Comparison of ENCODE assay signal across 18 cellular contexts in the genomic region with DNA sequence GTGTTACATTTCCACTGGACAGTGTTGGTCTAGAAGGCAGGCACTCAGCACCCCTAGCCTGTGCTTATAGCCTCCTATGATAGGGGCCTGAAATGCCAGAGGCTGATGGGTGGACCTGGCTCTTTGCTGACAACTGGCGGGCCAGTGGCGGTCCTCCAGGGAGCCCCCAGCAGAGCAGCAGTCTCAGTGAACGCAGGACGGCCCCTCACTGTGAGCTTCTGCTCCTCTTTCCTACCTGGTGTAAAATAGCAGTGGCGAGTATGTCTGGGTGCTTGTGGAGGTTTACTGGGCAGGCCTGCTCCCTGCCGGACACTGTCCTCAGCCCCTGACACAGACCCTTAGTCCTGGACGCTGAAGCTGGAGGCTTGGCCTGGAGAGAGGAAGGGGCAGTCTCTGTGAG. TPM values are rescaled to one million over a fixed set of nuclear protein-coding genes. Genes with fewer than 3 reads are reported as not detected.
DNase-seq lines count a peak whose midpoint lies in the region; ATAC-seq and TF ChIP-seq lines count a peak whose summit lies in the region.
"Had no signal": no experiment of that assay in that cellular context is flagged by ENCODE, and none has a peak within 500 bp of the region (broad histone marks: within the 10 kb centered on the region; RNA-seq: fewer than 3 reads in every experiment).

No MANE protein-coding gene starts in this region.

- peak overlapping the region; percentile 66 for H3K27ac Mint-ChIP-seq in glutamatergic neuron (ENCODE audit: unreplicated experiment)
- H3K27ac Mint-ChIP-seq in stimulated activated effector memory CD8-positive, alpha-beta T cell treated with anti-CD3 and anti-CD28 coated beads, Interleukin-12 subunit alpha, Interleukin-12 subunit beta, amount 100 ng/mL, for 72 hours: no peak overlapping the region
- H3K27ac Mint-ChIP-seq: B cell; CD4-positive, CD25-positive, alpha-beta regulatory T cell had no signal

- TF ChIP-seq CTCF in left ventricle myocardium inferior (IDR thresholded peaks at IDR 0.05; ENCODE audit: borderline replicate concordance): no peak
- no peak for TF ChIP-seq CTCF in glutamatergic neuron (IDR thresholded peaks at IDR 0.05; ENCODE audit: partially characterized antibody, unreplicated experiment)
- TF ChIP-seq CTCF in neural cell (IDR thresholded peaks at IDR 0.05; ENCODE audit: poor library complexity, severe bottlenecking): no peak

- peaks cover 10% of the 10 kb centered on the region for H3K4me1 Mint-ChIP-seq in glutamatergic neuron (ENCODE audit: low read depth, unreplicated experiment)
- H3K4me1 Mint-ChIP-seq in stimulated activated effector memory CD8-positive, alpha-beta T cell treated with anti-CD3 and anti-CD28 coated beads, Interleukin-12 subunit alpha, Interleukin-12 subunit beta, amount 100 ng/mL, for 72 hours: peaks cover 25% of the 10 kb centered on the region

- 95% methylated on average over 7 of the region's 7 CpGs for WGBS in right cardiac atrium

- TF ChIP-seq RAD21 in neural cell (conservative IDR thresholded peaks at IDR 0.05): no peak

- H3K4me3 ChIP-seq in right cardiac atrium (ENCODE audit: low read length) (no peak overlapping the region), left ventricle myocardium inferior (no peak overlapping the region), neural cell (ENCODE audit: low read length) (no peak overlapping the region)
- H3K4me3 ChIP-seq: BLaER1 treated with 17β-estradiol and CSF1 and Interleukin-3, amounts not matched to agents 10 nM and 100 nM; GM12878; HAP-1 had no signal

- H3K9me2 ChIP-seq in neural cell (ENCODE audit: insufficient read depth, low read length): no peaks in the 10 kb centered on the region

- no peak overlapping the region for H2AFZ ChIP-seq in neural cell (ENCODE audit: low read depth, low read length)

- no peak overlapping the region for H3K4me3 Mint-ChIP-seq in glutamatergic neuron (ENCODE audit: unreplicated experiment)
- no peak overlapping the region for H3K4me3 Mint-ChIP-seq in stimulated activated effector memory CD8-positive, alpha-beta T cell treated with anti-CD3 and anti-CD28 coated beads, Interleukin-12 subunit alpha, Interleukin-12 subunit beta, amount 100 ng/mL, for 72 hours
- H3K4me3 Mint-ChIP-seq: B cell had no signal

- H3F3A ChIP-seq in neural cell (ENCODE audit: insufficient read depth, low read length, poor library complexity, severe bottlenecking): no peaks in the 10 kb centered on the region

- H3K27ac ChIP-seq in right cardiac atrium (ENCODE audit: low read length) (no peak overlapping the region), left ventricle myocardium inferior (replicated peaks) (no peak overlapping the region), neural cell (ENCODE audit: low read length) (no peak overlapping the region)
- H3K27ac ChIP-seq: BLaER1 treated with 17β-estradiol and CSF1 and Interleukin-3, amounts not matched to agents 10 nM and 100 nM; HL-60 had no signal

- DNase-seq in right cardiac atrium (peak in 2 of 3 donors; percentile 37 to 53), left ventricle myocardium inferior (no peak), glutamatergic neuron (no peak), NCI-H446 (lab: John Stamatoyannopoulos, UW) (no peak)
- DNase-seq in stimulated activated effector memory CD8-positive, alpha-beta T cell treated with anti-CD3 and anti-CD28 coated beads, Interleukin-12 subunit alpha, Interleukin-12 subunit beta, amount 100 ng/mL, for 72 hours (ENCODE audit: low spot score in 2 of 2): no peak
- DNase-seq: CD4-positive, CD25-positive, alpha-beta regulatory T cell; CD8-positive, alpha-beta memory T cell; COR-L47; DMS 273 treated with DMSO at 0.1 percent for 48 hours; DND-41; EL; IMR-90 had no signal

- H3K36me3 Mint-ChIP-seq in glutamatergic neuron (ENCODE audit: unreplicated experiment): no peaks in the 10 kb centered on the region
- H3K36me3 Mint-ChIP-seq in stimulated activated effector memory CD8-positive, alpha-beta T cell treated with anti-CD3 and anti-CD28 coated beads, Interleukin-12 subunit alpha, Interleukin-12 subunit beta, amount 100 ng/mL, for 72 hours: peaks cover 35% of the 10 kb centered on the region
- H3K36me3 Mint-ChIP-seq: CD4-positive, CD25-positive, alpha-beta regulatory T cell had no signal

- H3K4me1 ChIP-seq in right cardiac atrium (ENCODE audit: control insufficient read depth, insufficient read depth, low read length): peaks cover 4% of the 10 kb centered on the region
- H3K4me1 ChIP-seq in left ventricle myocardium inferior: peaks cover 54% of the 10 kb centered on the region

- H3K9me3 ChIP-seq in right cardiac atrium (ENCODE audit: control insufficient read depth, low read length) (no peaks in the 10 kb centered on the region), left ventricle myocardium inferior (replicated peaks) (no peaks in the 10 kb centered on the region), neural cell (ENCODE audit: low read length) (no peaks in the 10 kb centered on the region)
- H3K9me3 ChIP-seq: BLaER1 treated with 17β-estradiol and CSF1 and Interleukin-3, amounts not matched to agents 10 nM and 100 nM; HAP-1 had no signal

- H3K27me3 ChIP-seq in right cardiac atrium (ENCODE audit: control insufficient read depth, insufficient read depth) (no peaks in the 10 kb centered on the region), left ventricle myocardium inferior (ENCODE audit: low read depth) (no peaks in the 10 kb centered on the region), neural cell (ENCODE audit: insufficient read depth, low read depth, low read length) (no peaks in the 10 kb centered on the region)
- H3K27me3 ChIP-seq: BLaER1 treated with 17β-estradiol and CSF1 and Interleukin-3, amounts not matched to agents 10 nM and 100 nM had no signal

- H3K79me2 ChIP-seq in neural cell (replicated peaks; ENCODE audit: insufficient read depth, low read length): peaks cover 10% of the 10 kb centered on the region

- H3K9ac ChIP-seq in neural cell (ENCODE audit: low read length): peak overlapping the region; percentile 5

- H3K4me2 ChIP-seq in neural cell (ENCODE audit: low read length): no peak overlapping the region
- H3K4me2 ChIP-seq: BLaER1 treated with 17β-estradiol and CSF1 and Interleukin-3, amounts not matched to agents 10 nM and 100 nM had no signal

- peaks cover 2% of the 10 kb centered on the region for H3K27me3 Mint-ChIP-seq in glutamatergic neuron (ENCODE audit: unreplicated experiment)
- H3K27me3 Mint-ChIP-seq: B cell; CD8-positive, alpha-beta memory T cell had no signal

- intact Hi-C loops in right cardiac atrium (cut with DNase I) (loop anchor here in 2 of 4 donors (2.0 to 5.0 kb wide), 2 partner anchors 145 to 206 kb away; no protein-coding TSS in a partner anchor), left ventricle myocardium inferior (cut with micrococcal nuclease) (loop anchor here (5.0 kb wide), 1 partner anchor 146 kb away; no protein-coding TSS in a partner anchor)

- H3K36me3 ChIP-seq in left ventricle myocardium inferior: no peaks in the 10 kb centered on the region
- H3K36me3 ChIP-seq in neural cell (ENCODE audit: insufficient read depth, low read length): no peaks in the 10 kb centered on the region

- TF ChIP-seq EP300 in neural cell (conservative IDR thresholded peaks at IDR 0.05; ENCODE audit: poor library complexity, severe bottlenecking): no peak

- H4K20me1 ChIP-seq in neural cell (ENCODE audit: insufficient read depth): peaks cover 4% of the 10 kb centered on the region

- no peak for ATAC-seq in right cardiac atrium
- no peak for ATAC-seq in stimulated activated effector memory CD8-positive, alpha-beta T cell treated with anti-CD3 and anti-CD28 coated beads, Interleukin-12 subunit alpha, Interleukin-12 subunit beta, amount 100 ng/mL, for 72 hours
- ATAC-seq: GM12878 had no signal

- peaks cover 2% of the 10 kb centered on the region for H3K9me3 Mint-ChIP-seq in glutamatergic neuron (ENCODE audit: unreplicated experiment)
- H3K9me3 Mint-ChIP-seq in stimulated activated effector memory CD8-positive, alpha-beta T cell treated with anti-CD3 and anti-CD28 coated beads, Interleukin-12 subunit alpha, Interleukin-12 subunit beta, amount 100 ng/mL, for 72 hours: no peaks in the 10 kb centered on the region
- H3K9me3 Mint-ChIP-seq: CD8-positive, alpha-beta memory T cell had no signal

TF ChIP-seq in neural cell, 6 proteins besides CTCF, POLR2A, EP300 and RAD21 (continues in another document):
- no peak for TF ChIP-seq SMC3 (conservative IDR thresholded peaks at IDR 0.05; ENCODE audit: poor library complexity)

RNA-seq across cellular contexts. Expression of gene SEC16A, which starts 3.3 kb away (rescaled TPM):
- total RNA-seq in right cardiac atrium: 10 to 100 TPM; 24.2 to 35.3 (median 28.6) TPM
- polyA plus RNA-seq in right cardiac atrium: 23.1 TPM
- total RNA-seq in left ventricle myocardium inferior: 23.4 TPM
- total RNA-seq in glutamatergic neuron (ENCODE audit: unreplicated experiment): 74.3 TPM
- polyA plus RNA-seq in neural cell: 15.4 and 21.8 TPM in 2 replicates
- 21.2 and 23.7 TPM in 2 replicates for polyA minus RNA-seq in neural cell

RNA-seq across cellular contexts. Expression of gene INPP5E, which starts 46.5 kb away (rescaled TPM):
- 10 to 100 TPM in 1 of 4 donors, 1 to 10 TPM in 3; 8.8 to 12.3 (median 9.2) TPM for total RNA-seq in right cardiac atrium
- polyA plus RNA-seq in right cardiac atrium: 7.7 TPM
- total RNA-seq in left ventricle myocardium inferior: 10.6 TPM
- 35.2 TPM for total RNA-seq in glutamatergic neuron (ENCODE audit: unreplicated experiment)
- 17.9 and 24.0 TPM in 2 replicates for polyA plus RNA-seq in neural cell
- polyA minus RNA-seq in neural cell: 16.4 and 20.2 TPM in 2 replicates

RNA-seq across cellular contexts. Expression of gene NOTCH1, which starts 59.7 kb away (rescaled TPM):
- 10 to 100 TPM; 20.4 to 31.9 (median 29.4) TPM for total RNA-seq in right cardiac atrium
- 10.8 TPM for polyA plus RNA-seq in right cardiac atrium
- total RNA-seq in left ventricle myocardium inferior: 17.6 TPM
- total RNA-seq in glutamatergic neuron (ENCODE audit: unreplicated experiment): 64.2 TPM
- 0.15 and 0.32 TPM in 2 replicates for polyA plus RNA-seq in neural cell
- 1.9 and 2.9 TPM in 2 replicates for polyA minus RNA-seq in neural cell

Comparison
In these comparisons a context has a peak if more than half of its experiments do, and no peak if none do; other contexts are left out.
1. DNase-seq: peak in right cardiac atrium (2 of 3); none in left ventricle myocardium inferior (single experiment), glutamatergic neuron (single experiment), NCI-H446 (0 of 2) and stimulated activated effector memory CD8-positive, alpha-beta T cell treated with anti-CD3 and anti-CD28 coated beads, Interleukin-12 subunit alpha, Interleukin-12 subunit beta, amount 100 ng/mL, for 72 hours (0 of 2).